ENCODE assay signal across 8 cellular contexts in genomic region chr6:116561377-116562018, GRCh38. TPM values are rescaled to one million over a fixed set of nuclear protein-coding genes. Genes with fewer than 3 reads are reported as not detected.
DNase-seq lines count a peak whose midpoint lies in the region; ATAC-seq and TF ChIP-seq lines count a peak whose summit lies in the region.

No MANE protein-coding gene starts in this region.

- H3K27ac ChIP-seq in OCI-LY3 (ENCODE audit: low read length) (no peak overlapping the region), fibroblast of lung (ENCODE audit: insufficient read depth, low read length) (no peak overlapping the region), stomach smooth muscle (ENCODE audit: low read length) (no peak overlapping the region)

- TF ChIP-seq CTCF in AG09319 (IDR thresholded peaks at IDR 0.05; ENCODE audit: low read depth, low read length): peak; percentile 91
- TF ChIP-seq CTCF in OCI-LY3 (IDR thresholded peaks at IDR 0.05; ENCODE audit: low read depth, low read length): peak; percentile 86
- peak; percentile 85 to 94 for TF ChIP-seq CTCF in fibroblast of lung (conservative IDR thresholded peaks at IDR 0.05 in 1 of 2, IDR thresholded peaks at IDR 0.05 in 1 of 2; ENCODE audit: low read depth in 1 of 2, low read length in 2 of 2)
- peak; percentile 94 for TF ChIP-seq CTCF in neural crest cell (conservative IDR thresholded peaks at IDR 0.05)

- no peak overlapping the region for H3K27ac Mint-ChIP-seq in activated T-cell treated with anti-CD3 and anti-CD28 coated beads, Interleukin-2, amount 50 U/mL, for 24 hours
- H3K27ac Mint-ChIP-seq in neural crest cell (ENCODE audit: unreplicated experiment): no peak overlapping the region

- no peaks in the 10 kb centered on the region for H4K20me1 ChIP-seq in OCI-LY3 (ENCODE audit: insufficient read depth, low read length)
- no peaks in the 10 kb centered on the region for H4K20me1 ChIP-seq in fibroblast of lung (ENCODE audit: control insufficient read depth, extremely low read depth, insufficient read depth, low read length)

- peaks cover 6% of the 10 kb centered on the region for H3K4me1 Mint-ChIP-seq in activated T-cell treated with anti-CD3 and anti-CD28 coated beads, Interleukin-2, amount 50 U/mL, for 24 hours (ENCODE audit: low read depth)
- no peaks in the 10 kb centered on the region for H3K4me1 Mint-ChIP-seq in neural crest cell

- H3K27me3 Mint-ChIP-seq in activated T-cell treated with anti-CD3 and anti-CD28 coated beads, Interleukin-2, amount 50 U/mL, for 24 hours: peaks cover 17% of the 10 kb centered on the region
- H3K27me3 Mint-ChIP-seq in neural crest cell (ENCODE audit: low read depth): peaks cover 10% of the 10 kb centered on the region

- no peak overlapping the region for H3K9ac ChIP-seq in OCI-LY3 (ENCODE audit: low read length)
- H3K9ac ChIP-seq in fibroblast of lung (ENCODE audit: insufficient read depth, low read length): no peak overlapping the region
- H3K9ac ChIP-seq in stomach smooth muscle (ENCODE audit: low read length in 2 of 2): peak overlapping the region; percentile 18 to 21

- no peaks in the 10 kb centered on the region for H3K36me3 Mint-ChIP-seq in activated T-cell treated with anti-CD3 and anti-CD28 coated beads, Interleukin-2, amount 50 U/mL, for 24 hours (ENCODE audit: low read depth)
- H3K36me3 Mint-ChIP-seq in neural crest cell (ENCODE audit: low read depth): no peaks in the 10 kb centered on the region

- H3K9me3 ChIP-seq in OCI-LY3 (ENCODE audit: insufficient read depth, low read length) (no peaks in the 10 kb centered on the region), fibroblast of lung (ENCODE audit: control insufficient read depth, insufficient read depth, low read depth, low read length) (no peaks in the 10 kb centered on the region), stomach smooth muscle (ENCODE audit: control insufficient read depth in 2 of 2, low read length in 2 of 2) (no peaks in the 10 kb centered on the region)

- H3K27me3 ChIP-seq in OCI-LY3 (ENCODE audit: low read depth, low read length): no peaks in the 10 kb centered on the region; the same call in 1 of the 2 replicates
- no peaks in the 10 kb centered on the region for H3K27me3 ChIP-seq in fibroblast of lung (ENCODE audit: control insufficient read depth, insufficient read depth, low read length)
- no peaks in the 10 kb centered on the region for H3K27me3 ChIP-seq in stomach smooth muscle (ENCODE audit: control insufficient read depth in 1 of 2, insufficient read depth in 2 of 2, low read length in 2 of 2)

- ATAC-seq in GM18867 (IDR thresholded peaks at IDR 0.05; ENCODE audit: unreplicated experiment): peak; percentile 65

- no peaks in the 10 kb centered on the region for H3K9me3 Mint-ChIP-seq in activated T-cell treated with anti-CD3 and anti-CD28 coated beads, Interleukin-2, amount 50 U/mL, for 24 hours
- H3K9me3 Mint-ChIP-seq in neural crest cell: no peaks in the 10 kb centered on the region

- H2AFZ ChIP-seq in OCI-LY3 (ENCODE audit: low read depth, low read length): no peak overlapping the region
- peak overlapping the region; percentile 67 for H2AFZ ChIP-seq in fibroblast of lung (ENCODE audit: low read length)

- H3K4me3 ChIP-seq in OCI-LY3 (ENCODE audit: low read length) (no peak overlapping the region), fibroblast of lung (replicated peaks in 1 of 4; ENCODE audit: control extremely low read depth in 1 of 4, insufficient read depth in 1 of 4, low read depth in 3 of 4, low read length in 4 of 4) (no peak overlapping the region), stomach smooth muscle (ENCODE audit: low read length in 2 of 2) (peak overlapping the region; percentile 31 to 59)

- H3K79me2 ChIP-seq in OCI-LY3 (ENCODE audit: low read length) (no peaks in the 10 kb centered on the region), fibroblast of lung (ENCODE audit: control insufficient read depth, insufficient read depth, low read length) (no peaks in the 10 kb centered on the region)

- H3K4me1 ChIP-seq in OCI-LY3 (ENCODE audit: low read length): no peaks in the 10 kb centered on the region
- H3K4me1 ChIP-seq in fibroblast of lung (ENCODE audit: control insufficient read depth, extremely low read depth, insufficient read depth, low read length): peaks cover 8% of the 10 kb centered on the region
- H3K4me1 ChIP-seq in stomach smooth muscle (ENCODE audit: control insufficient read depth, insufficient read depth, low read length): peaks cover 7% of the 10 kb centered on the region

- DNase-seq in AG09319 (ENCODE audit: extremely low read depth, low read depth) (no peak), HS-5 (ENCODE audit: low read depth) (peak; percentile 67), fibroblast of lung (ENCODE audit: low read depth in 2 of 2) (peak; percentile 51 to 81), neural crest cell (ENCODE audit: low read depth, low spot score) (peak; percentile 70)
- peak; percentile 68 for DNase-seq in activated T-cell treated with anti-CD3 and anti-CD28 coated beads, Interleukin-2, amount 50 U/mL, for 24 hours

- H3K4me2 ChIP-seq in OCI-LY3 (ENCODE audit: low read length) (no peak overlapping the region), fibroblast of lung (ENCODE audit: extremely low read depth, insufficient read depth, low read length) (peak overlapping the region; percentile 48)

- H3K4me3 Mint-ChIP-seq in activated T-cell treated with anti-CD3 and anti-CD28 coated beads, Interleukin-2, amount 50 U/mL, for 24 hours: no peak overlapping the region
- no peak overlapping the region for H3K4me3 Mint-ChIP-seq in neural crest cell

- H3K36me3 ChIP-seq in OCI-LY3 (replicated peaks; ENCODE audit: low read depth, low read length): no peaks in the 10 kb centered on the region
- H3K36me3 ChIP-seq in fibroblast of lung (ENCODE audit: control insufficient read depth, insufficient read depth, low read length): no peaks in the 10 kb centered on the region
- no peaks in the 10 kb centered on the region for H3K36me3 ChIP-seq in stomach smooth muscle (ENCODE audit: control insufficient read depth in 2 of 2, insufficient read depth in 2 of 2, low read length in 2 of 2)

RNA-seq across cellular contexts. Expression of gene CALHM4, which starts 7.9 kb away (rescaled TPM):
- total RNA-seq in fibroblast of lung: not detected in 2 replicates
- not detected in 2 replicates for polyA plus RNA-seq in fibroblast of lung
- polyA plus RNA-seq in fibroblast of lung (2012): not detected in 2 replicates
- not detected in 2 replicates for polyA minus RNA-seq in fibroblast of lung (ENCODE audit: low replicate concordance)
- not detected in 2 replicates for total RNA-seq in neural crest cell

RNA-seq across cellular contexts. Expression of gene RWDD1, which starts 9.8 kb away (rescaled TPM):
- total RNA-seq in fibroblast of lung: 21.1 and 22.8 TPM in 2 replicates
- 53.8 and 60.3 TPM in 2 replicates for polyA plus RNA-seq in fibroblast of lung
- polyA plus RNA-seq in fibroblast of lung (2012): 57.1 and 59.5 TPM in 2 replicates
- polyA minus RNA-seq in fibroblast of lung (ENCODE audit: low replicate concordance): 5.6 and 7.7 TPM in 2 replicates
- total RNA-seq in neural crest cell: 49.6 and 49.9 TPM in 2 replicates

RNA-seq across cellular contexts. Expression of gene TRAPPC3L, which starts 16.0 kb away (rescaled TPM):
- total RNA-seq in fibroblast of lung (under 0.01 TPM in 2 replicates), neural crest cell (not detected in 2 replicates)
- 0.02 and 0.05 TPM in 2 replicates for polyA plus RNA-seq in fibroblast of lung
- not detected in 2 replicates for polyA plus RNA-seq in fibroblast of lung (2012)
- not detected in 2 replicates for polyA minus RNA-seq in fibroblast of lung (ENCODE audit: low replicate concordance)

RNA-seq across cellular contexts. Expression of gene CALHM5, which starts 50.1 kb away (rescaled TPM):
- 4.1 and 4.4 TPM in 2 replicates for total RNA-seq in fibroblast of lung
- 3.2 and 8.3 TPM in 2 replicates for polyA plus RNA-seq in fibroblast of lung
- 2.7 and 6.4 TPM in 2 replicates for polyA plus RNA-seq in fibroblast of lung (2012)
- 3.1 and 3.9 TPM in 2 replicates for polyA minus RNA-seq in fibroblast of lung (ENCODE audit: low replicate concordance)
- total RNA-seq in neural crest cell: 0.33 and 0.45 TPM in 2 replicates

RNA-seq across cellular contexts. Expression of gene RSPH4A, which starts 54.8 kb away (rescaled TPM):
- total RNA-seq in fibroblast of lung (under 0.01 and 0.17 TPM in 2 replicates), neural crest cell (2.2 and 2.4 TPM in 2 replicates)
- 0.14 and 0.18 TPM in 2 replicates for polyA plus RNA-seq in fibroblast of lung
- 0.07 and 0.19 TPM in 2 replicates for polyA plus RNA-seq in fibroblast of lung (2012)
- polyA minus RNA-seq in fibroblast of lung (ENCODE audit: low replicate concordance): not detected in 2 replicates

Comparison
In these comparisons a context has a peak if more than half of its experiments do, and no peak if none do; other contexts are left out.
1. H3K4me3 ChIP-seq: peak in stomach smooth muscle (2 of 2); none in OCI-LY3 (single experiment) and fibroblast of lung (0 of 4).
2. H3K9ac ChIP-seq: peak in stomach smooth muscle (2 of 2); none in OCI-LY3 (single experiment) and fibroblast of lung (single experiment).
3. Peak in every context shown above with its lines, with median percentiles within 50 percentile points of each other: CTCF ChIP-seq.